ENCODE assay signal across 11 cellular contexts in genomic region chr16:89350701-89351380, GRCh38.
A peak's percentile ranks its signal among the peaks of the same experiment; 100 is the strongest.
DNase-seq lines count a peak whose midpoint lies in the region; ATAC-seq, FAIRE-seq and TF ChIP-seq lines count a peak whose summit lies in the region.
"Had no signal": no experiment of that assay in that cellular context is flagged by ENCODE, and none has a peak within 500 bp of the region (broad histone marks: within the 10 kb centered on the region; RNA-seq: fewer than 3 reads in every experiment).

No MANE protein-coding gene starts in this region.

- H3K27me3 ChIP-seq in WERI-Rb-1 (ENCODE audit: insufficient read depth, low read depth, severe bottlenecking) = no peaks in the 10 kb centered on the region
- H3K27me3 ChIP-seq: neural progenitor cell had no signal

- peaks cover 21 to 29% of the 10 kb centered on the region in 2 donors for H3K4me1 ChIP-seq in kidney (ENCODE audit: control insufficient read depth in 1 of 2, insufficient read depth in 1 of 2, low read depth in 1 of 2, low read length in 2 of 2)

- ATAC-seq in activated T-cell treated with anti-CD3 and anti-CD28 coated beads, Interleukin-2, amount 50 U/mL, for 72 hours (replicated peaks in 1 of 2) = peak; percentile 89 to 90

- H3K4me3 Mint-ChIP-seq in activated CD4-positive, alpha-beta T cell treated with anti-CD3 and anti-CD28 coated beads, Interleukin-2, amount 10 ng/mL, durations not matched to agents 7 days and 5 days = no peak overlapping the region
- H3K4me3 Mint-ChIP-seq in activated T-cell treated with anti-CD3 and anti-CD28 coated beads, Interleukin-2, amount 50 U/mL, for 72 hours = peak overlapping the region; percentile 43 to 77
- H3K4me3 Mint-ChIP-seq: activated B cell treated with CpG ODN at 0.5 μM for 24 hours, neural progenitor cell had no signal

- H3K4me3 ChIP-seq in kidney (ENCODE audit: low read length in 2 of 2) (no peak overlapping the region), WERI-Rb-1 (ENCODE audit: low read depth, low read length) (no peak overlapping the region)
- H3K4me3 ChIP-seq: coronary artery, neural progenitor cell had no signal

- TF ChIP-seq CTCF in kidney (IDR thresholded peaks at IDR 0.05; ENCODE audit: borderline replicate concordance, extremely low read depth, insufficient read depth) = no peak
- TF ChIP-seq CTCF in GM10266 (IDR thresholded peaks at IDR 0.05; ENCODE audit: control insufficient read depth, insufficient read depth, low read depth, missing control alignments) = no peak
- TF ChIP-seq CTCF in WERI-Rb-1 (IDR thresholded peaks at IDR 0.05; ENCODE audit: low read depth, low read length) = no peak

- DNase-seq in activated CD4-positive, alpha-beta T cell treated with anti-CD3 and anti-CD28 coated beads for 4 hours = peak; percentile 57 to 61
- DNase-seq in activated CD4-positive, alpha-beta T cell treated with anti-CD3 and anti-CD28 coated beads, Interleukin-2, amount 10 ng/mL, durations not matched to agents 7 days and 5 days = no peak
- DNase-seq in activated T-cell treated with anti-CD3 and anti-CD28 coated beads, Interleukin-2, amount 50 U/mL, for 72 hours = peak; percentile 52 to 76
- DNase-seq in kidney (peak; percentile 37), GM10266 (ENCODE audit: extremely low spot score) (no peak), WERI-Rb-1 (no peak), NCI-H146 treated with DMSO at 0.1 percent for 48 hours (lab: John Stamatoyannopoulos, UW; ENCODE audit: unreplicated experiment) (no peak)
- peak; percentile 69 for DNase-seq in stimulated activated CD8-positive, alpha-beta memory T cell treated with anti-CD3 and anti-CD28 coated beads, Interleukin-4, amount 100 ng/mL, for 48 hours
- DNase-seq: activated B cell treated with CpG ODN at 0.5 μM for 24 hours had no signal

- POLR2A ChIA-PET in activated CD4-positive, alpha-beta T cell treated with anti-CD3 and anti-CD28 coated beads, Interleukin-2, amount 10 ng/mL, durations not matched to agents 7 days and 5 days (lab: Charles Lee) = no interaction called here

- H3K9me3 Mint-ChIP-seq in activated CD4-positive, alpha-beta T cell treated with anti-CD3 and anti-CD28 coated beads, Interleukin-2, amount 10 ng/mL, durations not matched to agents 7 days and 5 days = no peaks in the 10 kb centered on the region
- no peaks in the 10 kb centered on the region for H3K9me3 Mint-ChIP-seq in activated T-cell treated with anti-CD3 and anti-CD28 coated beads, Interleukin-2, amount 50 U/mL, for 72 hours
- H3K9me3 Mint-ChIP-seq: activated B cell treated with CpG ODN at 0.5 μM for 24 hours, neural progenitor cell had no signal

- H3K9me3 ChIP-seq in kidney (ENCODE audit: control insufficient read depth in 1 of 2, low read length in 2 of 2) (no peaks in the 10 kb centered on the region), WERI-Rb-1 (ENCODE audit: severe bottlenecking) (no peaks in the 10 kb centered on the region)

- FAIRE-seq in kidney (lab: Jason Lieb, UNC) = no peak

- no peaks in the 10 kb centered on the region for H3K27me3 Mint-ChIP-seq in activated CD4-positive, alpha-beta T cell treated with anti-CD3 and anti-CD28 coated beads, Interleukin-2, amount 10 ng/mL, durations not matched to agents 7 days and 5 days
- no peaks in the 10 kb centered on the region for H3K27me3 Mint-ChIP-seq in activated T-cell treated with anti-CD3 and anti-CD28 coated beads, Interleukin-2, amount 50 U/mL, for 72 hours (ENCODE audit: low read depth)
- H3K27me3 Mint-ChIP-seq: activated B cell treated with CpG ODN at 0.5 μM for 24 hours had no signal

- peaks cover 27% of the 10 kb centered on the region for H3K36me3 Mint-ChIP-seq in activated CD4-positive, alpha-beta T cell treated with anti-CD3 and anti-CD28 coated beads, Interleukin-2, amount 10 ng/mL, durations not matched to agents 7 days and 5 days (ENCODE audit: low read depth)
- H3K36me3 Mint-ChIP-seq in activated T-cell treated with anti-CD3 and anti-CD28 coated beads, Interleukin-2, amount 50 U/mL, for 72 hours (ENCODE audit: insufficient read depth in 2 of 2) = peaks cover 1 to 10% of the 10 kb centered on the region in 2 donors

- intact Hi-C loops in kidney (cut with DNase I) = no loop called here

- CTCF ChIA-PET in activated CD4-positive, alpha-beta T cell treated with anti-CD3 and anti-CD28 coated beads, Interleukin-2, amount 10 ng/mL, durations not matched to agents 7 days and 5 days (lab: Charles Lee) = interaction anchor here (0.9 to 1.3 kb wide), 2 partner anchors 11 to 121 kb away, joined by 3 read pairs; no protein-coding TSS in a partner anchor

- no peak overlapping the region for H3K9ac ChIP-seq in kidney (ENCODE audit: low read length in 2 of 2)
- H3K9ac ChIP-seq: neural progenitor cell had no signal

- H3K36me3 ChIP-seq in kidney (ENCODE audit: control insufficient read depth in 1 of 2, insufficient read depth in 2 of 2, low read length in 2 of 2) = no peaks in the 10 kb centered on the region
- H3K36me3 ChIP-seq in WERI-Rb-1 = no peaks in the 10 kb centered on the region
- H3K36me3 ChIP-seq: neural progenitor cell had no signal

- no peak overlapping the region for H3K27ac Mint-ChIP-seq in activated CD4-positive, alpha-beta T cell treated with anti-CD3 and anti-CD28 coated beads, Interleukin-2, amount 10 ng/mL, durations not matched to agents 7 days and 5 days
- H3K27ac Mint-ChIP-seq in activated T-cell treated with anti-CD3 and anti-CD28 coated beads, Interleukin-2, amount 50 U/mL, for 72 hours = peak overlapping the region; percentile 40
- H3K27ac Mint-ChIP-seq: activated B cell treated with CpG ODN at 0.5 μM for 24 hours, neural progenitor cell had no signal

- H3K27ac ChIP-seq in kidney (ENCODE audit: low read depth in 2 of 2, low read length in 2 of 2) (no peak overlapping the region), WERI-Rb-1 (no peak overlapping the region)
- H3K27ac ChIP-seq: coronary artery, neural progenitor cell had no signal

- H3K4me1 Mint-ChIP-seq in activated CD4-positive, alpha-beta T cell treated with anti-CD3 and anti-CD28 coated beads, Interleukin-2, amount 10 ng/mL, durations not matched to agents 7 days and 5 days = peaks cover 89% of the 10 kb centered on the region
- peaks cover 100% of the 10 kb centered on the region for H3K4me1 Mint-ChIP-seq in activated T-cell treated with anti-CD3 and anti-CD28 coated beads, Interleukin-2, amount 50 U/mL, for 72 hours (ENCODE audit: low read depth)

Comparison
In these comparisons a context has a peak if more than half of its experiments do, and no peak if none do; other contexts are left out.
1. DNase-seq: peak in activated CD4-positive, alpha-beta T cell treated with anti-CD3 and anti-CD28 coated beads for 4 hours (2 of 2), activated T-cell treated with anti-CD3 and anti-CD28 coated beads, Interleukin-2, amount 50 U/mL, for 72 hours (2 of 2), kidney (single experiment) and stimulated activated CD8-positive, alpha-beta memory T cell treated with anti-CD3 and anti-CD28 coated beads, Interleukin-4, amount 100 ng/mL, for 48 hours (single experiment); none in activated CD4-positive, alpha-beta T cell treated with anti-CD3 and anti-CD28 coated beads, Interleukin-2, amount 10 ng/mL, durations not matched to agents 7 days and 5 days (single experiment), GM10266 (single experiment), WERI-Rb-1 (single experiment) and NCI-H146 treated with DMSO at 0.1 percent for 48 hours (single experiment).